ENCODE assay signal across 8 cellular contexts in the genomic region with DNA sequence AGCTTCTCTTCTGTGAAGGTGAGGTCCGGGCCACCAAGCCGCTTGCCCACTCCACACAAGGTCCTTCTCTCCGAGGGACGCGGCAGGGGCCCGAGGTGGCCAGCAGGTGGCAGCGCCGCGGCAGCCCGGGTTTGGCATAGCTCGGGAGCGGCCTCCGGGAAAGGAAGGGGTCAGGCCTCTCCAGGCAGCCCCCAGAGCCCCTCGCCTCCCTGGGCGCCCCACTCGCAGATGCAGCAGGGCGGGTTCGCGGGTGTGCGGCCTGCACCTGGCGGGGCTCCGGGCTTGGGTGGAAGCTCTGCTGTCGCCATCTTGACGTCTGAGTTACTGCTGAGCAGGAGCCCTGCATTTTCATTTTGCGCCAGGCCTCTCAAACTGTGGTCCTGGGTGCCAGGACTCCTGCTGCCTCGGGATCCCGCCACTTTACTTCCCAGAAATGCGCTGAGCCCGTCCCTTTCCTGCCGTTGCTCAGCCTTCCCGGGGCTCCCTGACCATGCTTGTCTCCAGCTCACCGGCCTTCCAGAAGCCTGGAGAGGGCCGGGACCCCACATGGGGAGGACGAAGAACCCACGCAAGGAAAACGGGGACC. TPM values are rescaled to one million over a fixed set of nuclear protein-coding genes. Genes with fewer than 3 reads are reported as not detected.
DNase-seq lines count a peak whose midpoint lies in the region; ATAC-seq, FAIRE-seq and TF ChIP-seq lines count a peak whose summit lies in the region.

No MANE protein-coding gene starts in this region.

- WGBS in testis, 2 donors = 13 to 14% methylated on average over 11 to 35 of the region's 36 CpGs

- ATAC-seq in HG03280 (IDR thresholded peaks at IDR 0.05; ENCODE audit: unreplicated experiment) = peak; percentile 64
- peak; percentile 81 for ATAC-seq in RWPE2 (ENCODE audit: low read depth)

- H3K4me3 Mint-ChIP-seq in osteocyte (ENCODE audit: unreplicated experiment) = no peak overlapping the region

- no peaks in the 10 kb centered on the region for H3K4me1 Mint-ChIP-seq in osteocyte (ENCODE audit: unreplicated experiment)

- no peaks in the 10 kb centered on the region for H3K9me3 Mint-ChIP-seq in osteocyte (ENCODE audit: unreplicated experiment)

- TF ChIP-seq CTCF in RWPE2 (IDR thresholded peaks at IDR 0.05; ENCODE audit: poor library complexity, severe bottlenecking) = peak; percentile 89
- TF ChIP-seq CTCF in osteocyte (IDR thresholded peaks at IDR 0.05) = peak; percentile 86
- peak; percentile 71 to 82 (median 76) for TF ChIP-seq CTCF in testis (IDR thresholded peaks at IDR 0.05)

- DNase-seq in NCI-H345 (lab: John Stamatoyannopoulos, UW) (peak; percentile 5), NCI-H345 treated with DMSO at 0.1 percent for 48 hours (lab: John Stamatoyannopoulos, UW; ENCODE audit: unreplicated experiment) (no peak), RWPE2 (ENCODE audit: low spot score) (peak; percentile 69), frontal cortex (ENCODE audit: low spot score in 2 of 2) (peak; percentile 78 to 87), osteocyte (ENCODE audit: extremely low spot score, unreplicated experiment) (peak; percentile 89), testis (peak; percentile 80)
- peak; percentile 60 for DNase-seq in activated gamma-delta T cell treated with anti-CD3 and anti-CD28 coated beads, Interleukin-2, amount 50 U/mL, for 16 hours (ENCODE audit: low read depth)

- H3K36me3 Mint-ChIP-seq in osteocyte (ENCODE audit: unreplicated experiment) = no peaks in the 10 kb centered on the region

- no peaks in the 10 kb centered on the region for H3K9me3 ChIP-seq in RWPE2 (ENCODE audit: severe bottlenecking)
- no peaks in the 10 kb centered on the region for H3K9me3 ChIP-seq in testis

- no peak for TF ChIP-seq POLR2A in testis (IDR thresholded peaks at IDR 0.05)

- no peaks in the 10 kb centered on the region for H3K27me3 ChIP-seq in RWPE2 (ENCODE audit: insufficient read depth, poor library complexity, severe bottlenecking)
- no peaks in the 10 kb centered on the region for H3K27me3 ChIP-seq in testis

- H3K36me3 ChIP-seq in RWPE2 (ENCODE audit: low read depth) = no peaks in the 10 kb centered on the region
- H3K36me3 ChIP-seq in testis (ENCODE audit: low read depth, missing control alignments) = no peaks in the 10 kb centered on the region

- H3K27ac ChIP-seq in RWPE2 (ENCODE audit: poor library complexity, severe bottlenecking) = no peak overlapping the region
- peak overlapping the region; percentile 78 to 85 for H3K27ac ChIP-seq in testis

- H3K4me1 ChIP-seq in RWPE2 (ENCODE audit: insufficient read depth, poor library complexity, severe bottlenecking) = no peaks in the 10 kb centered on the region
- H3K4me1 ChIP-seq in testis = peaks cover 4% of the 10 kb centered on the region

- FAIRE-seq in frontal cortex (lab: Jason Lieb, UNC) = no peak

- no peak overlapping the region for H3K27ac Mint-ChIP-seq in osteocyte (ENCODE audit: unreplicated experiment)

- H3K4me3 ChIP-seq in RWPE2 (ENCODE audit: severe bottlenecking) (peak overlapping the region; percentile 13), testis (peak overlapping the region; percentile 55 to 61)

- intact Hi-C loops in testis (cut with DNase I; ENCODE audit: low total_unique reads) = no loop called here

- no peaks in the 10 kb centered on the region for H3K27me3 Mint-ChIP-seq in osteocyte (ENCODE audit: unreplicated experiment)

RNA-seq across cellular contexts. Expression of gene NCL, which starts 18.6 kb away (rescaled TPM):
- 137 TPM for total RNA-seq in frontal cortex
- total RNA-seq in osteocyte = 407 and 421 TPM in 2 replicates
- 100 to 1,000 TPM; 207 to 224 TPM for total RNA-seq in testis
- 293 TPM for polyA plus RNA-seq in testis (ENCODE audit: insufficient read depth, low read depth, low replicate concordance)

RNA-seq across cellular contexts. Expression of gene NMUR1, which starts 47.3 kb away (rescaled TPM):
- total RNA-seq in frontal cortex = 0.41 TPM
- total RNA-seq in osteocyte = not detected in 2 replicates
- total RNA-seq in testis = 1 to 10 TPM; 3.2 to 3.7 TPM
- 2.7 TPM for polyA plus RNA-seq in testis (ENCODE audit: insufficient read depth, low read depth, low replicate concordance)
